10 cellular contexts compared by ENCODE assay signal in genomic region chr16:50372611-50373344, GRCh38. TPM values are rescaled to one million over a fixed set of nuclear protein-coding genes. Genes with fewer than 3 reads are reported as not detected.
A peak's percentile ranks its signal among the peaks of the same experiment; 100 is the strongest.
DNase-seq lines count a peak whose midpoint lies in the region; ATAC-seq and TF ChIP-seq lines count a peak whose summit lies in the region.
"Had no signal": no experiment of that assay in that cellular context is flagged by ENCODE, and none has a peak within 500 bp of the region (broad histone marks: within the 10 kb centered on the region; RNA-seq: fewer than 3 reads in every experiment).

No MANE protein-coding gene starts in this region.

- intact Hi-C loops in mammary epithelial cell (cut with micrococcal nuclease): loop anchor here (5.0 to 10.0 kb wide), 2 partner anchors 82 to 375 kb away; no protein-coding TSS in a partner anchor

- peaks cover 9% of the 10 kb centered on the region for H3K4me1 ChIP-seq in mammary epithelial cell (ENCODE audit: insufficient read depth, low read length)

- H3K4me3 ChIP-seq in mammary epithelial cell (replicated peaks in 1 of 3; ENCODE audit: insufficient read depth in 1 of 3, low read depth in 2 of 3, low read length in 3 of 3): no peak overlapping the region
- H3K4me3 ChIP-seq: right lobe of liver had no signal

- WGBS in mammary epithelial cell (ENCODE audit: low coverage, missing lambda C conversion rate): 35% methylated on average over 6 of the region's 10 CpGs

- no peaks in the 10 kb centered on the region for H3K36me3 ChIP-seq in mammary epithelial cell (ENCODE audit: insufficient read depth, low read length)
- H3K36me3 ChIP-seq: right lobe of liver had no signal

- H3K4me3 Mint-ChIP-seq in endothelial cell (ENCODE audit: unreplicated experiment): no peak overlapping the region

- H4K20me1 ChIP-seq in mammary epithelial cell (ENCODE audit: insufficient read depth, low read length): no peaks in the 10 kb centered on the region

- H3K9me3 Mint-ChIP-seq in endothelial cell (ENCODE audit: unreplicated experiment): no peaks in the 10 kb centered on the region

- no peaks in the 10 kb centered on the region for H3K27me3 ChIP-seq in mammary epithelial cell (ENCODE audit: insufficient read depth, low read length)
- H3K27me3 ChIP-seq: right lobe of liver had no signal

- H3K9ac ChIP-seq in mammary epithelial cell (ENCODE audit: insufficient read depth, low read length): no peak overlapping the region

- H3K27me3 Mint-ChIP-seq in endothelial cell (ENCODE audit: unreplicated experiment): peaks cover 1% of the 10 kb centered on the region

- peak overlapping the region; percentile 73 for H2AFZ ChIP-seq in mammary epithelial cell (ENCODE audit: low read depth, low read length)

- H3K4me1 Mint-ChIP-seq in endothelial cell (ENCODE audit: unreplicated experiment): peaks cover 4% of the 10 kb centered on the region

- in situ Hi-C loops in mammary epithelial cell (cut with MboI; ENCODE audit: low sequenced_read_pairs in 2 of 2): loop anchor here (10.0 to 25.0 kb wide), 3 partner anchors 290 to 310 kb away; partner anchors contain the start of gene HEATR3 (in 1 of the 2)

- H3K79me2 ChIP-seq in mammary epithelial cell (ENCODE audit: insufficient read depth, low read length): peaks cover 8% of the 10 kb centered on the region

- DNase-seq in stimulated activated CD4-positive, alpha-beta T cell treated with anti-CD3 and anti-CD28 coated beads, Interleukin-1b, Interleukin-23, amount 100 ng/mL, for 48 hours: peak; percentile 20
- no peak for DNase-seq in stimulated activated CD4-positive, alpha-beta T cell treated with anti-CD3 and anti-CD28 coated beads, Interleukin-15, amount 100 ng/mL, for 24 hours
- DNase-seq in mammary epithelial cell (peak; percentile 47), left lobe of liver (ENCODE audit: low spot score) (no peak), endothelial cell (ENCODE audit: low spot score) (no peak)
- DNase-seq in stimulated activated CD4-positive, alpha-beta T cell treated with anti-CD3 and anti-CD28 coated beads, Interleukin-4, amount 100 ng/mL, for 1 hour: no peak
- DNase-seq: activated CD4-positive, CD25-positive, alpha-beta regulatory T cell treated with anti-CD3 and anti-CD28 coated beads, Interleukin-2, amount 50 U/mL, for 72 hours had no signal

- H3K9me3 ChIP-seq in mammary epithelial cell (replicated peaks; ENCODE audit: insufficient read depth, low read length): no peaks in the 10 kb centered on the region
- H3K9me3 ChIP-seq: right lobe of liver had no signal

- peaks cover 4% of the 10 kb centered on the region for H3K36me3 Mint-ChIP-seq in endothelial cell (ENCODE audit: low read depth, unreplicated experiment)

- dilution Hi-C loops in mammary epithelial cell (cut with HindIII; ENCODE audit: low sequenced_read_pairs): no loop called here

- no TSS peak for BruUV-seq in mammary epithelial cell (replicated peaks; lab: Mats Ljungman, UMichigan)

- no peak overlapping the region for H3K27ac Mint-ChIP-seq in endothelial cell (ENCODE audit: unreplicated experiment)

- CTCF ChIA-PET in mammary epithelial cell (lab: Charles Lee; ENCODE audit: low non-redundant PET): interaction anchor here (0.8 kb wide), 1 partner anchor 433 kb away, joined by 5 read pairs; no protein-coding TSS in a partner anchor

- TF ChIP-seq CTCF in mammary epithelial cell (conservative IDR thresholded peaks at IDR 0.05 in 1 of 2, IDR thresholded peaks at IDR 0.05 in 1 of 2; ENCODE audit: extremely low read depth in 1 of 2, insufficient read depth in 1 of 2, low read depth in 1 of 2, low read length in 2 of 2): peak; percentile 5 to 31
- no peak for TF ChIP-seq CTCF in endothelial cell (IDR thresholded peaks at IDR 0.05; ENCODE audit: unreplicated experiment)

- no peak overlapping the region for H3K27ac ChIP-seq in mammary epithelial cell (ENCODE audit: insufficient read depth, low read depth, low read length)
- H3K27ac ChIP-seq: right lobe of liver had no signal

- ATAC-seq in left lobe of liver (peak; percentile 44), HG02938 (IDR thresholded peaks at IDR 0.05; ENCODE audit: unreplicated experiment) (no peak), GM21447 (IDR thresholded peaks at IDR 0.05; ENCODE audit: unreplicated experiment) (no peak)

- no peak overlapping the region for H3K4me2 ChIP-seq in mammary epithelial cell (ENCODE audit: insufficient read depth, low read depth, low read length)

RNA-seq across cellular contexts. Expression of gene BRD7, which starts 4.0 kb away (rescaled TPM):
- total RNA-seq in mammary epithelial cell (10 to 100 TPM; 22.3 to 69.7 TPM), left lobe of liver (17.9 TPM), endothelial cell (ENCODE audit: unreplicated experiment) (112 TPM)
- 31.9 TPM for polyA plus RNA-seq in mammary epithelial cell
- polyA minus RNA-seq in mammary epithelial cell: 34.9 TPM

Comparison
In these comparisons a context has a peak if more than half of its experiments do, and no peak if none do; other contexts are left out.
1. DNase-seq: peak in stimulated activated CD4-positive, alpha-beta T cell treated with anti-CD3 and anti-CD28 coated beads, Interleukin-1b, Interleukin-23, amount 100 ng/mL, for 48 hours (single experiment) and mammary epithelial cell (single experiment); none in stimulated activated CD4-positive, alpha-beta T cell treated with anti-CD3 and anti-CD28 coated beads, Interleukin-15, amount 100 ng/mL, for 24 hours (single experiment), left lobe of liver (single experiment), stimulated activated CD4-positive, alpha-beta T cell treated with anti-CD3 and anti-CD28 coated beads, Interleukin-4, amount 100 ng/mL, for 1 hour (single experiment) and endothelial cell (single experiment).